Comparison of ENCODE assay signal across 1 cellular context in the genomic region with DNA sequence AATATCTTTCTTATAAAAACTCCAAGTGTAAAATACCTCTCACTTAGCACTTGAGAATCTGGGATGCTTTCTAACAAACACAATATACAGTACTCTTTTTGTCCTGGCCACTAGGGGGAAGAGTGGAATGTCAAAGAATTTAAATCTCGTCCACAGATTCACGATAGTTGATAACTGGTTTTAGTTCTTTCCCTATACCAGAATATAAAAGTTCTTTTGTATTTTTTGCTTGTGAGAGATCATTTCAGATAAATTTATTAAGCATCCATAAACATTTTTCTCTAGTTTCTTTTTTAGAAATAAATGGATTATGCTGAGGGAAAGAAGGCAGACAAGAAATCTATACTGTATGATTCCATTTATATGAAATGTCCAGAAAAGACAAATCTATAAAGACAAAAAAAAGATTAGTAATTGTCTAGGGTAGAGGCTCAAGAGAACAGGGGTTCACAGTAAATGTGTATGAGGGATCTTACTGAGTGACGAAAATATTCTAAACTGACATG.
TF ChIP-seq lines count a peak whose summit lies in the region.

No MANE protein-coding gene starts in this region.

TF ChIP-seq in HCT116, 20 proteins besides CTCF, POLR2A, EP300 and RAD21 (continued from another document):
- TF ChIP-seq, protein P1, sequence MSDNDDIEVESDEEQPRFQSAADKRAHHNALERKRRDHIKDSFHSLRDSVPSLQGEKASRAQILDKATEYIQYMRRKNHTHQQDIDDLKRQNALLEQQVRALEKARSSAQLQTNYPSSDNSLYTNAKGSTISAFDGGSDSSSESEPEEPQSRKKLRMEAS (IDR thresholded peaks at IDR 0.05), result no peak
- TF ChIP-seq CBX3 (IDR thresholded peaks at IDR 0.05; ENCODE audit: low read depth), result no peak
- no peak for TF ChIP-seq EZH2phosphoT487 (IDR thresholded peaks at IDR 0.05; ENCODE audit: borderline replicate concordance)
- no peak for TF ChIP-seq SP1 (IDR thresholded peaks at IDR 0.05; ENCODE audit: low read depth)
- no peak for TF ChIP-seq TCF7L2 (IDR thresholded peaks at IDR 0.05; ENCODE audit: borderline replicate concordance, extremely low read depth, insufficient read depth, insufficient read length)
- no peak for TF ChIP-seq ZFX (IDR thresholded peaks at IDR 0.05)
- TF ChIP-seq, protein P2, sequence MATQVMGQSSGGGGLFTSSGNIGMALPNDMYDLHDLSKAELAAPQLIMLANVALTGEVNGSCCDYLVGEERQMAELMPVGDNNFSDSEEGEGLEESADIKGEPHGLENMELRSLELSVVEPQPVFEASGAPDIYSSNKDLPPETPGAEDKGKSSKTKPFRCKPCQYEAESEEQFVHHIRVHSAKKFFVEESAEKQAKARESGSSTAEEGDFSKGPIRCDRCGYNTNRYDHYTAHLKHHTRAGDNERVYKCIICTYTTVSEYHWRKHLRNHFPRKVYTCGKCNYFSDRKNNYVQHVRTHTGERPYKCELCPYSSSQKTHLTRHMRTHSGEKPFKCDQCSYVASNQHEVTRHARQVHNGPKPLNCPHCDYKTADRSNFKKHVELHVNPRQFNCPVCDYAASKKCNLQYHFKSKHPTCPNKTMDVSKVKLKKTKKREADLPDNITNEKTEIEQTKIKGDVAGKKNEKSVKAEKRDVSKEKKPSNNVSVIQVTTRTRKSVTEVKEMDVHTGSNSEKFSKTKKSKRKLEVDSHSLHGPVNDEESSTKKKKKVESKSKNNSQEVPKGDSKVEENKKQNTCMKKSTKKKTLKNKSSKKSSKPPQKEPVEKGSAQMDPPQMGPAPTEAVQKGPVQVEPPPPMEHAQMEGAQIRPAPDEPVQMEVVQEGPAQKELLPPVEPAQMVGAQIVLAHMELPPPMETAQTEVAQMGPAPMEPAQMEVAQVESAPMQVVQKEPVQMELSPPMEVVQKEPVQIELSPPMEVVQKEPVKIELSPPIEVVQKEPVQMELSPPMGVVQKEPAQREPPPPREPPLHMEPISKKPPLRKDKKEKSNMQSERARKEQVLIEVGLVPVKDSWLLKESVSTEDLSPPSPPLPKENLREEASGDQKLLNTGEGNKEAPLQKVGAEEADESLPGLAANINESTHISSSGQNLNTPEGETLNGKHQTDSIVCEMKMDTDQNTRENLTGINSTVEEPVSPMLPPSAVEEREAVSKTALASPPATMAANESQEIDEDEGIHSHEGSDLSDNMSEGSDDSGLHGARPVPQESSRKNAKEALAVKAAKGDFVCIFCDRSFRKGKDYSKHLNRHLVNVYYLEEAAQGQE (IDR thresholded peaks at IDR 0.05; ENCODE audit: low read depth), result no peak
- TF ChIP-seq, protein P3, sequence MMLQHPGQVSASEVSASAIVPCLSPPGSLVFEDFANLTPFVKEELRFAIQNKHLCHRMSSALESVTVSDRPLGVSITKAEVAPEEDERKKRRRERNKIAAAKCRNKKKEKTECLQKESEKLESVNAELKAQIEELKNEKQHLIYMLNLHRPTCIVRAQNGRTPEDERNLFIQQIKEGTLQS (IDR thresholded peaks at IDR 0.05), result no peak
- TF ChIP-seq, protein P4, sequence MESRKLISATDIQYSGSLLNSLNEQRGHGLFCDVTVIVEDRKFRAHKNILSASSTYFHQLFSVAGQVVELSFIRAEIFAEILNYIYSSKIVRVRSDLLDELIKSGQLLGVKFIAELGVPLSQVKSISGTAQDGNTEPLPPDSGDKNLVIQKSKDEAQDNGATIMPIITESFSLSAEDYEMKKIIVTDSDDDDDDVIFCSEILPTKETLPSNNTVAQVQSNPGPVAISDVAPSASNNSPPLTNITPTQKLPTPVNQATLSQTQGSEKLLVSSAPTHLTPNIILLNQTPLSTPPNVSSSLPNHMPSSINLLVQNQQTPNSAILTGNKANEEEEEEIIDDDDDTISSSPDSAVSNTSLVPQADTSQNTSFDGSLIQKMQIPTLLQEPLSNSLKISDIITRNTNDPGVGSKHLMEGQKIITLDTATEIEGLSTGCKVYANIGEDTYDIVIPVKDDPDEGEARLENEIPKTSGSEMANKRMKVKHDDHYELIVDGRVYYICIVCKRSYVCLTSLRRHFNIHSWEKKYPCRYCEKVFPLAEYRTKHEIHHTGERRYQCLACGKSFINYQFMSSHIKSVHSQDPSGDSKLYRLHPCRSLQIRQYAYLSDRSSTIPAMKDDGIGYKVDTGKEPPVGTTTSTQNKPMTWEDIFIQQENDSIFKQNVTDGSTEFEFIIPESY (IDR thresholded peaks at IDR 0.05; ENCODE audit: extremely low read depth, insufficient replicate concordance, low read length), result no peak
- TF ChIP-seq CEBPB (IDR thresholded peaks at IDR 0.05; ENCODE audit: low read depth), result no peak
- no peak for TF ChIP-seq ELF1 (IDR thresholded peaks at IDR 0.05; ENCODE audit: borderline replicate concordance, low read depth)
- TF ChIP-seq ZNF274 (IDR thresholded peaks at IDR 0.05; ENCODE audit: low read depth, low read length), result no peak
- TF ChIP-seq YY1 (IDR thresholded peaks at IDR 0.05; ENCODE audit: extremely low read depth, insufficient replicate concordance, low read depth, low read length), result no peak
- no peak for TF ChIP-seq POLR2AphosphoS5 (IDR thresholded peaks at IDR 0.05; ENCODE audit: low read depth, low read length)
- TF ChIP-seq EZH2 (IDR thresholded peaks at IDR 0.05), result no peak
- no peak for TF ChIP-seq SRF (IDR thresholded peaks at IDR 0.05; ENCODE audit: low read depth)
- no peak for TF ChIP-seq EGR1 (IDR thresholded peaks at IDR 0.05; ENCODE audit: low read depth)
